In genomic region chr2:32064713-32065112, GRCh38 we compare ENCODE assay signal across 8 cellular contexts. TPM values are rescaled to one million over a fixed set of nuclear protein-coding genes. Genes with fewer than 3 reads are reported as not detected.
DNase-seq lines count a peak whose midpoint lies in the region; ATAC-seq and TF ChIP-seq lines count a peak whose summit lies in the region.

No MANE protein-coding gene starts in this region.

- H3K27ac ChIP-seq in sigmoid colon, result peak overlapping the region; percentile 84 to 91 (median 90)

- intact Hi-C loops in sigmoid colon (cut with DNase I) (loop anchor here (1.0 kb wide), 1 partner anchor 55 kb away; no protein-coding TSS in a partner anchor), left colon (cut with DNase I, micrococcal nuclease) (loop anchor here in 1 of 2 donors (10.0 kb wide), 1 partner anchor 90 kb away; no protein-coding TSS in a partner anchor)

- no peaks in the 10 kb centered on the region for H3K36me3 ChIP-seq in sigmoid colon

- TF ChIP-seq EP300 in sigmoid colon (IDR thresholded peaks at IDR 0.05), result no peak

- H3K4me3 ChIP-seq in GM12875 (ENCODE audit: low read depth, low read length) (peak overlapping the region; percentile 69), fibroblast of pulmonary artery (replicated peaks; ENCODE audit: low read depth, low read length) (peak overlapping the region; percentile 84), sigmoid colon (peak overlapping the region; percentile 55 to 90 (median 71))

- H3K9me3 Mint-ChIP-seq in T-cell, result no peaks in the 10 kb centered on the region

- H3K27ac Mint-ChIP-seq in T-cell, result peak overlapping the region; percentile 93

- DNase-seq in T-cell, result no peak
- no peak for DNase-seq in fibroblast of pulmonary artery (ENCODE audit: low read depth)
- no peak for DNase-seq in sigmoid colon
- DNase-seq in NCI-H1694 treated with DMSO at 0.1 percent for 48 hours (lab: John Stamatoyannopoulos, UW), result no peak
- DNase-seq in C1 segment of cervical spinal cord (lab: John Stamatoyannopoulos, UW), result no peak
- no peak for DNase-seq in left colon

- ATAC-seq in T-cell (replicated peaks in 1 of 4) (no peak), HG02970 (IDR thresholded peaks at IDR 0.05; ENCODE audit: low FRiP score, unreplicated experiment) (no peak), left colon (no peak)

- WGBS in sigmoid colon, 2 donors, result 81 to 85% methylated on average over 8 of the region's 8 CpGs

- POLR2A ChIA-PET in T-cell (lab: Charles Lee), result interaction anchor here (0.5 to 3.4 kb wide), 4 partner anchors 25 to 237 kb away, joined by 3 to 20 read pairs (median 6); partner anchors contain the start of gene DPY30 (in 1 of the 2)

- CTCF ChIA-PET in T-cell (lab: Charles Lee), result interaction anchor here in 1 of 2 donors (0.6 to 3.4 kb wide), 3 partner anchors 25 to 101 kb away, joined by 3 to 27 read pairs (median 9); partner anchors contain the start of genes DPY30 and SLC30A6

- no peak for TF ChIP-seq CTCF in GM12875 (IDR thresholded peaks at IDR 0.05; ENCODE audit: borderline replicate concordance, insufficient read depth, low read depth, low read length)
- no peak for TF ChIP-seq CTCF in fibroblast of pulmonary artery (IDR thresholded peaks at IDR 0.05; ENCODE audit: low read length, missing control alignments)
- no peak for TF ChIP-seq CTCF in sigmoid colon (IDR thresholded peaks at IDR 0.05)

- H3K27me3 ChIP-seq in sigmoid colon, result no peaks in the 10 kb centered on the region

- H3K36me3 Mint-ChIP-seq in T-cell, result peaks cover 4% of the 10 kb centered on the region

- H3K27me3 Mint-ChIP-seq in T-cell, result no peaks in the 10 kb centered on the region

- peaks cover 0 to 18% (median 9%) of the 10 kb centered on the region in 4 donors for H3K4me1 ChIP-seq in sigmoid colon

- TF ChIP-seq POLR2A in sigmoid colon (IDR thresholded peaks at IDR 0.05), result no peak

- H3K9me3 ChIP-seq in sigmoid colon, result no peaks in the 10 kb centered on the region

- H3K4me3 Mint-ChIP-seq in T-cell, result peak overlapping the region; percentile 97 to 99 (median 98)

- H3K4me1 Mint-ChIP-seq in T-cell, result peaks cover 42 to 46% (median 44%) of the 10 kb centered on the region in 3 donors

RNA-seq across cellular contexts. Expression of gene SPAST, which starts 1.4 kb away (rescaled TPM):
- total RNA-seq in T-cell (10 to 100 TPM; 17.7 to 21.9 (median 19.9) TPM), sigmoid colon (10 to 100 TPM; 12.2 to 24.2 (median 15.1) TPM), left colon (10 to 100 TPM; 18.6 TPM)
- polyA plus RNA-seq in sigmoid colon, result 1 to 10 TPM; 4.6 to 6.3 (median 6.0) TPM

RNA-seq across cellular contexts. Expression of gene DPY30, which starts 25.1 kb away (rescaled TPM):
- 10 to 100 TPM; 30.3 to 54.1 (median 45.6) TPM for total RNA-seq in T-cell
- 100 to 1,000 TPM in 1 of 4 donors, 10 to 100 TPM in 3; 67.2 to 102 (median 69.0) TPM for total RNA-seq in sigmoid colon
- polyA plus RNA-seq in sigmoid colon, result 100 to 1,000 TPM in 2 of 3 donors, 10 to 100 TPM in 1; 60.6 to 133 (median 102) TPM
- 10 to 100 TPM; 40.5 to 50.8 TPM for total RNA-seq in left colon

RNA-seq across cellular contexts. Expression of gene MEMO1, which starts 53.9 kb away (rescaled TPM):
- total RNA-seq in T-cell (10 to 100 TPM; 35.0 to 46.3 (median 41.5) TPM), sigmoid colon (10 to 100 TPM; 18.3 to 39.6 (median 24.6) TPM), left colon (10 to 100 TPM; 28.2 to 29.1 TPM)
- polyA plus RNA-seq in sigmoid colon, result 10 to 100 TPM; 23.4 to 35.6 (median 32.3) TPM
